In genomic region chr16:65469116-65469515, GRCh38 we compare ENCODE assay signal across 18 cellular contexts.
"Had no signal": no experiment of that assay in that cellular context is flagged by ENCODE, and none has a peak within 500 bp of the region (broad histone marks: within the 10 kb centered on the region; RNA-seq: fewer than 3 reads in every experiment).

No MANE protein-coding gene starts in this region.

- H3K36me3 ChIP-seq: left ventricle myocardium inferior, ovary, right atrium auricular region, right lobe of liver, tibial nerve, uterus had no signal

- H3K27ac ChIP-seq: left ventricle myocardium inferior, ovary, right atrium auricular region, right lobe of liver, tibial nerve, uterus had no signal

- H3K4me3 ChIP-seq: left ventricle myocardium inferior, lung, ovary, right atrium auricular region, right lobe of liver, smooth muscle cell, tibial nerve, uterus had no signal

- H3K27me3 ChIP-seq: ovary, right atrium auricular region, right lobe of liver, tibial nerve, uterus had no signal

- H3K4me1 ChIP-seq: left ventricle myocardium inferior, right atrium auricular region, right lobe of liver, tibial nerve, uterus had no signal

- H3K9me3 ChIP-seq: left ventricle myocardium inferior, ovary, right atrium auricular region, right lobe of liver, tibial nerve, uterus had no signal

- DNase-seq: islet precursor cell; left ventricle myocardium inferior; mesendoderm; naive B cell; ovary; right lobe of liver; stimulated activated CD4-positive, alpha-beta T cell treated with anti-CD3 and anti-CD28 coated beads, Interleukin-1b, Interleukin-23, amount 100 ng/mL, for 48 hours; stimulated activated CD4-positive, alpha-beta T cell treated with anti-CD3 and anti-CD28 coated beads, Interleukin-2, amount 100 ng/mL, for 48 hours; stimulated activated CD4-positive, alpha-beta T cell treated with anti-CD3 and anti-CD28 coated beads, Interleukin-4, amount 100 ng/mL, for 4 hours; stimulated activated CD8-positive, alpha-beta memory T cell treated with anti-CD3 and anti-CD28 coated beads, Interleukin-4, amount 100 ng/mL, for 48 hours; stimulated activated naive CD4-positive, alpha-beta T cell treated with Interleukin-2 at 50 U/mL for 16 hours; stimulated activated naive CD8-positive, alpha-beta T cell treated with anti-CD3 and anti-CD28 coated beads, Interleukin-15, amount 100 ng/mL, for 72 hours; substantia nigra; uterus had no signal
